ENCODE assay signal across 8 cellular contexts in genomic region chr12:40107098-40107802, GRCh38. TPM values are rescaled to one million over a fixed set of nuclear protein-coding genes. Genes with fewer than 3 reads are reported as not detected.
DNase-seq lines count a peak whose midpoint lies in the region; ATAC-seq and TF ChIP-seq lines count a peak whose summit lies in the region.

No MANE protein-coding gene starts in this region.

- peak overlapping the region; percentile 83 for H3K27ac ChIP-seq in lower lobe of right lung

- intact Hi-C loops in lower lobe of right lung (cut with DNase I): no loop called here

- ATAC-seq in GM19025 (IDR thresholded peaks at IDR 0.05; ENCODE audit: low read depth, unreplicated experiment) (peak; percentile 23), HG03457 (IDR thresholded peaks at IDR 0.05; ENCODE audit: unreplicated experiment) (peak; percentile 26), lower lobe of right lung (peak; percentile 70 to 72)

- DNase-seq in AG09309 (ENCODE audit: low read depth) (peak; percentile 32), NCI-H524 treated with DMSO at 0.1 percent for 48 hours (lab: John Stamatoyannopoulos, UW) (peak; percentile 60), dedifferentiated amniotic fluid mesenchymal stem cell (ENCODE audit: extremely low spot score) (peak; percentile 86), lower lobe of right lung (peak; percentile 95)
- DNase-seq in activated CD4-positive, alpha-beta T cell treated with anti-CD3 and anti-CD28 coated beads for 48 hours: peak; percentile 94
- DNase-seq in stimulated activated CD4-positive, alpha-beta T cell treated with anti-CD3 and anti-CD28 coated beads, Interleukin-4, amount 100 ng/mL, for 4 hours: peak; percentile 78 to 88

- peaks cover 33% of the 10 kb centered on the region for H3K4me1 ChIP-seq in lower lobe of right lung

- no peaks in the 10 kb centered on the region for H3K27me3 ChIP-seq in lower lobe of right lung (ENCODE audit: low read depth)

- peak; percentile 90 for TF ChIP-seq CTCF in AG09309 (IDR thresholded peaks at IDR 0.05; ENCODE audit: control insufficient read depth, insufficient read depth, low read depth, low read length, missing control alignments)
- peak; percentile 95 for TF ChIP-seq CTCF in lower lobe of right lung (IDR thresholded peaks at IDR 0.05)

- no peaks in the 10 kb centered on the region for H3K36me3 ChIP-seq in lower lobe of right lung

- H3K9me3 ChIP-seq in lower lobe of right lung: no peaks in the 10 kb centered on the region

- H3K4me3 ChIP-seq in AG09309 (ENCODE audit: control insufficient read depth, low read depth, low read length): peak overlapping the region; percentile 2; the same call in 1 of the 2 replicates
- peak overlapping the region; percentile 90 for H3K4me3 ChIP-seq in lower lobe of right lung

RNA-seq across cellular contexts. Expression of gene SLC2A13, which starts 1.4 kb away (rescaled TPM):
- total RNA-seq in lower lobe of right lung: 11.6 TPM

Comparison
In these comparisons a context has a peak if more than half of its experiments do, and no peak if none do; other contexts are left out.
1. Peak in every context shown above with its lines: DNase-seq, ATAC-seq, H3K4me3 ChIP-seq and H3K27ac ChIP-seq.
2. DNase-seq: peak in every context shown above with its lines; median percentile 95 in lower lobe of right lung; 94 in activated CD4-positive, alpha-beta T cell treated with anti-CD3 and anti-CD28 coated beads for 48 hours; 86 in dedifferentiated amniotic fluid mesenchymal stem cell; 83 in stimulated activated CD4-positive, alpha-beta T cell treated with anti-CD3 and anti-CD28 coated beads, Interleukin-4, amount 100 ng/mL, for 4 hours; 60 in NCI-H524 treated with DMSO at 0.1 percent for 48 hours; 32 in AG09309.